Comparison of ENCODE assay signal across 9 cellular contexts in genomic region chr14:65095633-65096205, GRCh38. TPM values are rescaled to one million over a fixed set of nuclear protein-coding genes. Genes with fewer than 3 reads are reported as not detected.
DNase-seq lines count a peak whose midpoint lies in the region; ATAC-seq lines count a peak whose summit lies in the region.
"Had no signal": no experiment of that assay in that cellular context is flagged by ENCODE, and none has a peak within 500 bp of the region (broad histone marks: within the 10 kb centered on the region; RNA-seq: fewer than 3 reads in every experiment).

No MANE protein-coding gene starts in this region.

- H3K4me1 Mint-ChIP-seq in activated naive CD8-positive, alpha-beta T cell treated with anti-CD3 and anti-CD28 coated beads for 36 hours, result peaks cover 76% of the 10 kb centered on the region
- peaks cover 72% of the 10 kb centered on the region for H3K4me1 Mint-ChIP-seq in stimulated activated effector memory CD8-positive, alpha-beta T cell treated with anti-CD3 and anti-CD28 coated beads, Interleukin-12 subunit alpha, Interleukin-12 subunit beta, amount 100 ng/mL, for 72 hours

- peak; percentile 86 for ATAC-seq in left ventricle myocardium superior
- ATAC-seq in stimulated activated effector memory CD8-positive, alpha-beta T cell treated with anti-CD3 and anti-CD28 coated beads, Interleukin-12 subunit alpha, Interleukin-12 subunit beta, amount 100 ng/mL, for 72 hours, result no peak
- ATAC-seq in GM21619 (IDR thresholded peaks at IDR 0.05; ENCODE audit: unreplicated experiment), result no peak

- intact Hi-C loops in left ventricle myocardium superior (cut with micrococcal nuclease), result no loop called here

- H3K4me3 Mint-ChIP-seq in activated naive CD8-positive, alpha-beta T cell treated with anti-CD3 and anti-CD28 coated beads for 36 hours, result no peak overlapping the region
- H3K4me3 Mint-ChIP-seq in stimulated activated effector memory CD8-positive, alpha-beta T cell treated with anti-CD3 and anti-CD28 coated beads, Interleukin-12 subunit alpha, Interleukin-12 subunit beta, amount 100 ng/mL, for 72 hours, result no peak overlapping the region

- H3K36me3 Mint-ChIP-seq in activated naive CD8-positive, alpha-beta T cell treated with anti-CD3 and anti-CD28 coated beads for 36 hours, result peaks cover 50% of the 10 kb centered on the region
- H3K36me3 Mint-ChIP-seq in stimulated activated effector memory CD8-positive, alpha-beta T cell treated with anti-CD3 and anti-CD28 coated beads, Interleukin-12 subunit alpha, Interleukin-12 subunit beta, amount 100 ng/mL, for 72 hours, result peaks cover 100% of the 10 kb centered on the region

- H3K27me3 Mint-ChIP-seq in activated naive CD8-positive, alpha-beta T cell treated with anti-CD3 and anti-CD28 coated beads for 36 hours, result no peaks in the 10 kb centered on the region

- H3K27ac Mint-ChIP-seq in activated naive CD8-positive, alpha-beta T cell treated with anti-CD3 and anti-CD28 coated beads for 36 hours, result peak overlapping the region; percentile 68
- peak overlapping the region; percentile 76 for H3K27ac Mint-ChIP-seq in stimulated activated effector memory CD8-positive, alpha-beta T cell treated with anti-CD3 and anti-CD28 coated beads, Interleukin-12 subunit alpha, Interleukin-12 subunit beta, amount 100 ng/mL, for 72 hours

- peak; percentile 69 for DNase-seq in GM04504 (ENCODE audit: low read depth)
- no peak for DNase-seq in activated naive CD8-positive, alpha-beta T cell treated with anti-CD3 and anti-CD28 coated beads for 36 hours
- peak; percentile 66 for DNase-seq in left ventricle myocardium superior
- DNase-seq in stimulated activated effector memory CD8-positive, alpha-beta T cell treated with anti-CD3 and anti-CD28 coated beads, Interleukin-12 subunit alpha, Interleukin-12 subunit beta, amount 100 ng/mL, for 72 hours (ENCODE audit: low spot score in 2 of 2), result no peak
- no peak for DNase-seq in NCI-H345 (lab: John Stamatoyannopoulos, UW)
- DNase-seq in NCI-H1092 treated with DMSO at 0.1 percent for 48 hours (lab: John Stamatoyannopoulos, UW), result no peak
- no peak for DNase-seq in central memory CD4-positive, alpha-beta T cell
- DNase-seq: glutamatergic neuron had no signal

- H3K9me3 Mint-ChIP-seq in activated naive CD8-positive, alpha-beta T cell treated with anti-CD3 and anti-CD28 coated beads for 36 hours, result no peaks in the 10 kb centered on the region
- H3K9me3 Mint-ChIP-seq in stimulated activated effector memory CD8-positive, alpha-beta T cell treated with anti-CD3 and anti-CD28 coated beads, Interleukin-12 subunit alpha, Interleukin-12 subunit beta, amount 100 ng/mL, for 72 hours, result no peaks in the 10 kb centered on the region

RNA-seq across cellular contexts. Expression of gene MAX, which starts 6.6 kb away (rescaled TPM):
- total RNA-seq in activated naive CD8-positive, alpha-beta T cell treated with anti-CD3 and anti-CD28 coated beads for 36 hours, result 100 to 1,000 TPM; 117 to 121 TPM
- total RNA-seq in left ventricle myocardium superior, result 85.9 TPM

Comparison
In these comparisons a context has a peak if more than half of its experiments do, and no peak if none do; other contexts are left out.
1. DNase-seq: peak in GM04504 (single experiment) and left ventricle myocardium superior (single experiment); none in activated naive CD8-positive, alpha-beta T cell treated with anti-CD3 and anti-CD28 coated beads for 36 hours (single experiment), stimulated activated effector memory CD8-positive, alpha-beta T cell treated with anti-CD3 and anti-CD28 coated beads, Interleukin-12 subunit alpha, Interleukin-12 subunit beta, amount 100 ng/mL, for 72 hours (0 of 2), NCI-H345 (single experiment), NCI-H1092 treated with DMSO at 0.1 percent for 48 hours (single experiment) and central memory CD4-positive, alpha-beta T cell (single experiment).